20 cellular contexts compared by ENCODE assay signal in the genomic region with DNA sequence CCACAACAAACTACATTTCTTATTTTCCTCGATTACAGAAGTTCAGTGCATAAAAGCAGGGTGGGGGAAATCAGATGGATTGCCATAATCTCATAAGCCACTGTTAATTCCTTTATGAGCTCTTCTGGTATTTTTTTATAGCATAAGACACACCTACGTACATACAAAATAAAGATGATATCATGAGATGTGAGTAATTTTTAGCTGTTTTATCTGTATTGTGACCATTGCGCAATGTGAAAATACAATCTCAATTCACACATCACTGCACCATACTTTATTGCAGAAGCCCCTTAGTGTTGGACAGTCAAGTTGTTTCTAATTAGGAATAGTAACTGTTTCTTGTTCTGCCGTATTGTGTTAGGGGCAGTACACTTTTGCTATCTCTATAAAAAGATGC.
"Had no signal": no experiment of that assay in that cellular context is flagged by ENCODE, and none has a peak within 500 bp of the region (broad histone marks: within the 10 kb centered on the region; RNA-seq: fewer than 3 reads in every experiment).

No MANE protein-coding gene starts in this region.

- H3K27ac ChIP-seq: hepatocyte, neutrophil, psoas muscle, spleen, testis, tibial nerve, upper lobe of right lung, vagina had no signal

- H3K4me2 ChIP-seq: hepatocyte had no signal

- H3K79me2 ChIP-seq: hepatocyte had no signal

- DNase-seq: dermis blood vessel endothelial cell; foreskin melanocyte; head of caudate nucleus; mesendoderm; naive thymus-derived CD4-positive, alpha-beta T cell; psoas muscle; retina; spleen; stimulated activated CD4-positive, alpha-beta T cell treated with anti-CD3 and anti-CD28 coated beads, Interleukin-15, amount 100 ng/mL, for 24 hours; stimulated activated CD4-positive, alpha-beta T cell treated with anti-CD3 and anti-CD28 coated beads, Interleukin-1b, Interleukin-23, amount 100 ng/mL, for 48 hours; stimulated activated CD4-positive, alpha-beta T cell treated with anti-CD3 and anti-CD28 coated beads, Interleukin-4, amount 100 ng/mL, for 24 hours; stimulated activated naive CD8-positive, alpha-beta T cell treated with anti-CD3 and anti-CD28 coated beads, Interleukin-15, amount 100 ng/mL, for 72 hours; testis; upper lobe of right lung had no signal

- H3K4me3 ChIP-seq: hepatocyte, psoas muscle, spleen, testis, tibial nerve, upper lobe of right lung, vagina had no signal

- H3K9me3 Mint-ChIP-seq: stimulated activated naive CD8-positive, alpha-beta T cell treated with anti-CD3 and anti-CD28 coated beads, Interleukin-15, amount 100 ng/mL, for 72 hours had no signal

- H3K4me3 Mint-ChIP-seq: naive thymus-derived CD4-positive, alpha-beta T cell; stimulated activated memory B cell treated with anti-CD40 and anti-IgM and Interleukin-4, amounts not matched to agents 10 μg/mL and 1 μg/mL and 100 μg/mL, for 72 hours; stimulated activated naive CD8-positive, alpha-beta T cell treated with anti-CD3 and anti-CD28 coated beads, Interleukin-15, amount 100 ng/mL, for 72 hours had no signal

- H2AFZ ChIP-seq: hepatocyte had no signal

- H3K4me1 ChIP-seq: psoas muscle, testis, tibial nerve, upper lobe of right lung, vagina had no signal

- H3K27me3 Mint-ChIP-seq: naive thymus-derived CD4-positive, alpha-beta T cell; stimulated activated memory B cell treated with anti-CD40 and anti-IgM and Interleukin-4, amounts not matched to agents 10 μg/mL and 1 μg/mL and 100 μg/mL, for 72 hours; stimulated activated naive CD8-positive, alpha-beta T cell treated with anti-CD3 and anti-CD28 coated beads, Interleukin-15, amount 100 ng/mL, for 72 hours had no signal

- H3K27ac Mint-ChIP-seq: naive thymus-derived CD4-positive, alpha-beta T cell; stimulated activated memory B cell treated with anti-CD40 and anti-IgM and Interleukin-4, amounts not matched to agents 10 μg/mL and 1 μg/mL and 100 μg/mL, for 72 hours; stimulated activated naive CD8-positive, alpha-beta T cell treated with anti-CD3 and anti-CD28 coated beads, Interleukin-15, amount 100 ng/mL, for 72 hours had no signal

- H3K9me3 ChIP-seq: neutrophil, testis, tibial nerve, upper lobe of right lung, vagina had no signal

- ATAC-seq: naive thymus-derived CD4-positive, alpha-beta T cell; psoas muscle; sciatic nerve; stimulated activated memory B cell treated with anti-CD40 and anti-IgM and Interleukin-4, amounts not matched to agents 10 μg/mL and 1 μg/mL and 100 μg/mL, for 72 hours; stimulated activated naive CD8-positive, alpha-beta T cell treated with anti-CD3 and anti-CD28 coated beads, Interleukin-15, amount 100 ng/mL, for 72 hours; upper lobe of right lung had no signal

- H3K36me3 ChIP-seq: neutrophil, spleen, tibial nerve, upper lobe of right lung, vagina had no signal

- H3K27me3 ChIP-seq: hepatocyte, neutrophil, spleen, testis, tibial nerve, upper lobe of right lung, vagina had no signal
